ENCODE assay signal across 8 cellular contexts in the genomic region with DNA sequence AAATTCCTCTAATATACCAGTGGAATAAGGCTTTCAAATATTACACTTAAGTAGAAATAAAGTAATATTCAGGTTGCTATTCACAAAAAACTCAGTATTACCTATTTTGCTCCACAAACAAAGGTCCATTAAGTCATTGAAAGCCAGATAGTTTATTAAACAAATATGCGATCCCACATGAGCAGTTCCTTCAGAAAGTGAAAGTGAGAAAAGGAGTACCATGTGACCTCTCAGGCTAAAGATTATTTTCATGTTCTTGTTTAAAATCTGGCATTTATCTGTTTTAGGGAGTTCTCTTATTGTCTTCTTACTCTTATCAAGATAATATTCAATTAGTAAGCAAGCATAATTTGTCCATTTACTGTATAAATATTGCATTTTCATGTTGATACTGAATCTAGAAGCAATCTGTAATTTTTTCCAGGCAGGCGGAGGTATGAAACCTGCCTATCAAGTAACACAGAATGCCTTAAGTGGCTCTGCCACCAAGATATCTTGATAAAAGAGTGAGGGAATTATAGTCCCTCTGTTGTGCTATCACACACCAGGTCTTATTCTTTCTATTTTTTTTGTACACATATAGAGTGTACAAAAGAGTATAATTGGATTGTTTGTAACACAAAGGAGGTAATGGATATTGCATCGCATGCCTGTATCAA. TPM values are rescaled to one million over a fixed set of nuclear protein-coding genes. Genes with fewer than 3 reads are reported as not detected.
DNase-seq lines count a peak whose midpoint lies in the region; ATAC-seq and TF ChIP-seq lines count a peak whose summit lies in the region.

No MANE protein-coding gene starts in this region.

- no peak overlapping the region for H3K27ac ChIP-seq in CD4-positive, CD25-positive, alpha-beta regulatory T cell (ENCODE audit: insufficient read depth, low read length, poor library complexity, severe bottlenecking)
- H3K27ac ChIP-seq in PC-3 (ENCODE audit: low read length) (no peak overlapping the region), left lung (peak overlapping the region in 1 of 2 donors; percentile 46), colonic mucosa (no peak overlapping the region)

- POLR2A ChIA-PET in PC-3 (lab: Charles Lee; ENCODE audit: unreplicated experiment), result no interaction called here

- no peak for ATAC-seq in CD4-positive, CD25-positive, alpha-beta regulatory T cell (ENCODE audit: low read depth in 2 of 2)
- peak; percentile 67 for ATAC-seq in GM21515 (IDR thresholded peaks at IDR 0.05; ENCODE audit: unreplicated experiment)
- ATAC-seq in PC-3, result peak; percentile 56
- peak; percentile 91 for ATAC-seq in left lung
- ATAC-seq in GM18520 (IDR thresholded peaks at IDR 0.05; ENCODE audit: unreplicated experiment), result no peak

- no peaks in the 10 kb centered on the region for H3K27me3 ChIP-seq in CD4-positive, CD25-positive, alpha-beta regulatory T cell (ENCODE audit: control insufficient read depth, insufficient read depth, low read length)
- H3K27me3 ChIP-seq in PC-3 (ENCODE audit: low read length), result no peaks in the 10 kb centered on the region
- H3K27me3 ChIP-seq in left lung, result no peaks in the 10 kb centered on the region
- H3K27me3 ChIP-seq in colonic mucosa, result no peaks in the 10 kb centered on the region

- H2AFZ ChIP-seq in PC-3 (ENCODE audit: low read length), result peak overlapping the region; percentile 69

- no peak overlapping the region for H3K27ac Mint-ChIP-seq in CD4-positive, CD25-positive, alpha-beta regulatory T cell

- CTCF ChIA-PET in PC-3 (lab: Charles Lee), result no interaction called here

- intact Hi-C loops in PC-3 (cut with micrococcal nuclease), result no loop called here
- intact Hi-C loops in left lung (cut with DNase I), result no loop called here
- intact Hi-C loops in colonic mucosa (cut with DNase I), result no loop called here

- TF ChIP-seq CTCF in PC-3 (conservative IDR thresholded peaks at IDR 0.05; ENCODE audit: low read depth, low read length) (no peak), left lung (IDR thresholded peaks at IDR 0.05) (no peak), colonic mucosa (IDR thresholded peaks at IDR 0.05) (no peak)

- no peaks in the 10 kb centered on the region for H3K4me1 ChIP-seq in CD4-positive, CD25-positive, alpha-beta regulatory T cell (ENCODE audit: control insufficient read depth, insufficient read depth, low read length, poor library complexity, severe bottlenecking)
- H3K4me1 ChIP-seq in PC-3 (ENCODE audit: insufficient read depth, low read length) (no peaks in the 10 kb centered on the region), left lung (peaks cover 0 to 3% of the 10 kb centered on the region in 2 donors), colonic mucosa (no peaks in the 10 kb centered on the region)

- no peaks in the 10 kb centered on the region for H3K27me3 Mint-ChIP-seq in CD4-positive, CD25-positive, alpha-beta regulatory T cell

- H3K36me3 Mint-ChIP-seq in CD4-positive, CD25-positive, alpha-beta regulatory T cell, result no peaks in the 10 kb centered on the region

- H3K79me2 ChIP-seq in PC-3 (ENCODE audit: low read length), result no peaks in the 10 kb centered on the region

- H3K4me3 Mint-ChIP-seq in CD4-positive, CD25-positive, alpha-beta regulatory T cell, result peak overlapping the region in 1 of 4 donors; percentile 3

- H3K36me3 ChIP-seq in CD4-positive, CD25-positive, alpha-beta regulatory T cell (ENCODE audit: control insufficient read depth, insufficient read depth, low read length), result no peaks in the 10 kb centered on the region
- no peaks in the 10 kb centered on the region for H3K36me3 ChIP-seq in PC-3 (ENCODE audit: low read depth, low read length)
- H3K36me3 ChIP-seq in left lung, result no peaks in the 10 kb centered on the region
- H3K36me3 ChIP-seq in colonic mucosa, result no peaks in the 10 kb centered on the region

- H3K4me1 Mint-ChIP-seq in CD4-positive, CD25-positive, alpha-beta regulatory T cell, result peaks cover 0 to 2% (median 0%) of the 10 kb centered on the region in 4 donors

- H3K4me3 ChIP-seq in CD4-positive, CD25-positive, alpha-beta regulatory T cell (ENCODE audit: low read depth, low read length), result peak overlapping the region; percentile 16
- H3K4me3 ChIP-seq in PC-3 (ENCODE audit: low read length) (peak overlapping the region; percentile 53), left lung (peak overlapping the region in 1 of 2 donors; percentile 19), colonic mucosa (no peak overlapping the region)

- BruUV-seq in PC-3 (replicated peaks; lab: Mats Ljungman, UMichigan), result no TSS peak

- H3K4me2 ChIP-seq in PC-3 (ENCODE audit: low read length), result peak overlapping the region; percentile 74

- peak in 1 of 3 donors; percentile 4 for DNase-seq in CD4-positive, CD25-positive, alpha-beta regulatory T cell
- peak; percentile 31 for DNase-seq in PC-3
- DNase-seq in left lung, result no peak
- no peak for DNase-seq in colonic mucosa
- no peak for DNase-seq in SIG-M5 (lab: John Stamatoyannopoulos, UW)
- no peak for DNase-seq in NCI-H446 (lab: John Stamatoyannopoulos, UW)

- no peaks in the 10 kb centered on the region for H3K9me2 ChIP-seq in PC-3 (replicated peaks; ENCODE audit: low read length)

- H3K9ac ChIP-seq in PC-3 (ENCODE audit: low read length) (no peak overlapping the region), colonic mucosa (ENCODE audit: low read depth in 2 of 2, low read length in 2 of 2) (no peak overlapping the region)

- no peaks in the 10 kb centered on the region for H3F3A ChIP-seq in PC-3 (ENCODE audit: low read length, unreplicated experiment)

- no peaks in the 10 kb centered on the region for H4K20me1 ChIP-seq in PC-3 (ENCODE audit: low read length)

- no peaks in the 10 kb centered on the region for H3K9me3 Mint-ChIP-seq in CD4-positive, CD25-positive, alpha-beta regulatory T cell

- no peaks in the 10 kb centered on the region for H3K9me3 ChIP-seq in CD4-positive, CD25-positive, alpha-beta regulatory T cell (ENCODE audit: control insufficient read depth in 2 of 2, low read length in 2 of 2)
- H3K9me3 ChIP-seq in PC-3 (ENCODE audit: low read length) (no peaks in the 10 kb centered on the region), left lung (no peaks in the 10 kb centered on the region), colonic mucosa (no peaks in the 10 kb centered on the region)

RNA-seq across cellular contexts. Expression of gene PLSCR5, which starts 20.1 kb away (rescaled TPM):
- total RNA-seq in CD4-positive, CD25-positive, alpha-beta regulatory T cell, result not detected
- not detected for polyA plus RNA-seq in CD4-positive, CD25-positive, alpha-beta regulatory T cell
- not detected in 2 replicates for total RNA-seq in PC-3 (2014; rRNA removed)
- total RNA-seq in left lung, result not detected
- total RNA-seq in colonic mucosa, result not detected

Comparison
In these comparisons a context has a peak if more than half of its experiments do, and no peak if none do; other contexts are left out.
1. ATAC-seq: peak in GM21515 (single experiment), PC-3 (single experiment) and left lung (single experiment); none in CD4-positive, CD25-positive, alpha-beta regulatory T cell (0 of 2) and GM18520 (single experiment).